ENCODE assay signal across 9 cellular contexts in the genomic region with DNA sequence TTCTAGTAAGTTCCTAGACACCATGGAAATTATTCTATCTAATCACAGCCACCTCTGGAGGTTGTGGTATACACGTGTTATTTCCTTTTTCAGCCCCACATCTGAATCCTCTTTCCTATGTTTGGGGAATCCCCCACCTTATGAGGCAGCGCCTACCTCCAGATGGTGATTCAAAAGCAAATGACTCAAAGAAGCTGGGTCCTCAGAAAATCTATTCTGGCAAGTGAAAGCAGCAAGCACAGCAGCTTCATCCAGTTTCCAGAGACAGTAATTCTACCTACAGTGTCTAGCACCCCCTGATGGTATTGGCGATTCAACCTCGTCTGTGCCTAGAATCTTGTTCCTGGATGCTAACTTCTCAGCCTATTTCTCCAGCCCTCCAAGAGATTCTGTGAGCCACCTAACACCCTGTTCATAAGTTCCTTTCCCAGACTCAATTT. TPM values are rescaled to one million over a fixed set of nuclear protein-coding genes. Genes with fewer than 3 reads are reported as not detected.
DNase-seq lines count a peak whose midpoint lies in the region; ATAC-seq and TF ChIP-seq lines count a peak whose summit lies in the region.
"Had no signal": no experiment of that assay in that cellular context is flagged by ENCODE, and none has a peak within 500 bp of the region (broad histone marks: within the 10 kb centered on the region; RNA-seq: fewer than 3 reads in every experiment).

No MANE protein-coding gene starts in this region.

- TF ChIP-seq CTCF in OCI-LY3 (IDR thresholded peaks at IDR 0.05; ENCODE audit: low read depth, low read length) = peak; percentile 66

- DNase-seq in Ammon's horn (ENCODE audit: low spot score) = peak; percentile 58
- peak; percentile 27 for DNase-seq in activated T-helper 2 cell treated with anti-CD3 and anti-CD28 coated beads, Interferon-gamma antibody, Interleukin-2, Interleukin-4, amounts not matched to agents 10 μg/mL and 5 μg/mL and 100 μg/mL, durations not matched to agents 14 hours and 24 hours and 36 hours (ENCODE audit: low spot score)
- DNase-seq in head of caudate nucleus = peak in 24 of 42 donors; percentile 10 to 70 (median 35)
- peak; percentile 43 to 46 for DNase-seq in stimulated activated CD4-positive, alpha-beta T cell treated with anti-CD3 and anti-CD28 coated beads, Interleukin-12 subunit alpha, Interleukin-12 subunit beta, amount 100 ng/mL, for 24 hours (ENCODE audit: low read depth in 2 of 2)
- no peak for DNase-seq in GOT3 (lab: John Stamatoyannopoulos, UW)

- peaks cover 8% of the 10 kb centered on the region; the same call in 1 of the 2 replicates for H4K20me1 ChIP-seq in OCI-LY3 (ENCODE audit: insufficient read depth, low read length)

- H3K79me2 ChIP-seq in OCI-LY3 (ENCODE audit: low read length) = no peaks in the 10 kb centered on the region

- no peaks in the 10 kb centered on the region for H3K27me3 Mint-ChIP-seq in activated T-helper 2 cell treated with anti-CD3 and anti-CD28 coated beads, Interferon-gamma antibody, Interleukin-2, Interleukin-4, amounts not matched to agents 10 μg/mL and 5 μg/mL and 100 μg/mL, durations not matched to agents 14 hours and 24 hours and 36 hours (ENCODE audit: low read depth)

- no peaks in the 10 kb centered on the region for H3K36me3 ChIP-seq in OCI-LY3 (replicated peaks; ENCODE audit: low read depth, low read length)

- peaks cover 19% of the 10 kb centered on the region for H3K4me1 ChIP-seq in OCI-LY3 (ENCODE audit: low read length)

- no peak overlapping the region for H2AFZ ChIP-seq in OCI-LY3 (ENCODE audit: low read depth, low read length)

- no peaks in the 10 kb centered on the region for H3K9me3 Mint-ChIP-seq in activated T-helper 2 cell treated with anti-CD3 and anti-CD28 coated beads, Interferon-gamma antibody, Interleukin-2, Interleukin-4, amounts not matched to agents 10 μg/mL and 5 μg/mL and 100 μg/mL, durations not matched to agents 14 hours and 24 hours and 36 hours

- H3K4me1 Mint-ChIP-seq in activated T-helper 2 cell treated with anti-CD3 and anti-CD28 coated beads, Interferon-gamma antibody, Interleukin-2, Interleukin-4, amounts not matched to agents 10 μg/mL and 5 μg/mL and 100 μg/mL, durations not matched to agents 14 hours and 24 hours and 36 hours (ENCODE audit: low read depth) = peaks cover 29% of the 10 kb centered on the region

- no peaks in the 10 kb centered on the region for H3K9me3 ChIP-seq in OCI-LY3 (ENCODE audit: insufficient read depth, low read length)

- peak; percentile 92 for ATAC-seq in GM18517 (IDR thresholded peaks at IDR 0.05; ENCODE audit: unreplicated experiment)
- peak; percentile 90 for ATAC-seq in HG02973 (IDR thresholded peaks at IDR 0.05; ENCODE audit: unreplicated experiment)

- no peak overlapping the region for H3K4me3 Mint-ChIP-seq in activated T-helper 2 cell treated with anti-CD3 and anti-CD28 coated beads, Interferon-gamma antibody, Interleukin-2, Interleukin-4, amounts not matched to agents 10 μg/mL and 5 μg/mL and 100 μg/mL, durations not matched to agents 14 hours and 24 hours and 36 hours (ENCODE audit: low read depth)

- no peaks in the 10 kb centered on the region for H3K27me3 ChIP-seq in OCI-LY3 (ENCODE audit: low read depth, low read length)

- H3K4me3 ChIP-seq in OCI-LY3 (ENCODE audit: low read length) = peak overlapping the region; percentile 8; the same call in 1 of the 2 replicates
- H3K4me3 ChIP-seq: SK-N-MC had no signal

- intact Hi-C loops in activated T-helper 2 cell treated with anti-CD3 and anti-CD28 coated beads, Interferon-gamma antibody, Interleukin-2, Interleukin-4, amounts not matched to agents 10 μg/mL and 5 μg/mL and 100 μg/mL, durations not matched to agents 14 hours and 24 hours and 36 hours (cut with micrococcal nuclease) = loop anchor here (1.0 to 5.0 kb wide), 5 partner anchors 42 to 418 kb away; partner anchors contain the start of gene STRBP
- intact Hi-C loops in head of caudate nucleus (cut with DNase I) = no loop called here

- peak overlapping the region; percentile 8; the same call in 1 of the 2 replicates for H3K9ac ChIP-seq in OCI-LY3 (ENCODE audit: low read length)

- H3K4me2 ChIP-seq in OCI-LY3 (ENCODE audit: low read length) = peak overlapping the region; percentile 64

- H3K36me3 Mint-ChIP-seq in activated T-helper 2 cell treated with anti-CD3 and anti-CD28 coated beads, Interferon-gamma antibody, Interleukin-2, Interleukin-4, amounts not matched to agents 10 μg/mL and 5 μg/mL and 100 μg/mL, durations not matched to agents 14 hours and 24 hours and 36 hours (ENCODE audit: low read depth) = no peaks in the 10 kb centered on the region

- no peak overlapping the region for H3K27ac ChIP-seq in OCI-LY3 (ENCODE audit: low read length)
- H3K27ac ChIP-seq: SK-N-MC had no signal

- peak overlapping the region; percentile 69 for H3K27ac Mint-ChIP-seq in activated T-helper 2 cell treated with anti-CD3 and anti-CD28 coated beads, Interferon-gamma antibody, Interleukin-2, Interleukin-4, amounts not matched to agents 10 μg/mL and 5 μg/mL and 100 μg/mL, durations not matched to agents 14 hours and 24 hours and 36 hours

RNA-seq across cellular contexts. Expression of gene STRBP, which starts 43.0 kb away (rescaled TPM):
- 19.9 and 20.6 TPM in 2 replicates for total RNA-seq in activated T-helper 2 cell treated with anti-CD3 and anti-CD28 coated beads, Interferon-gamma antibody, Interleukin-2, Interleukin-4, amounts not matched to agents 10 μg/mL and 5 μg/mL and 100 μg/mL, durations not matched to agents 14 hours and 24 hours and 36 hours
